ENCODE assay signal across 19 cellular contexts in genomic region chr10:104899779-104900178, GRCh38.
DNase-seq lines count a peak whose midpoint lies in the region; ATAC-seq and TF ChIP-seq lines count a peak whose summit lies in the region.
"Had no signal": no experiment of that assay in that cellular context is flagged by ENCODE, and none has a peak within 500 bp of the region (broad histone marks: within the 10 kb centered on the region; RNA-seq: fewer than 3 reads in every experiment).

No MANE protein-coding gene starts in this region.

- no peaks in the 10 kb centered on the region for H3K36me3 ChIP-seq in left lung

- no peaks in the 10 kb centered on the region for H3K27me3 ChIP-seq in left lung

- H3K9me3 ChIP-seq in left lung, result no peaks in the 10 kb centered on the region

- H3K36me3 Mint-ChIP-seq in activated CD4-positive, alpha-beta memory T cell treated with anti-CD3 and anti-CD28 coated beads for 36 hours, result no peaks in the 10 kb centered on the region
- H3K36me3 Mint-ChIP-seq: CD14-positive monocyte; CD8-positive, alpha-beta T cell had no signal

- no peaks in the 10 kb centered on the region for H3K9me3 Mint-ChIP-seq in activated CD4-positive, alpha-beta memory T cell treated with anti-CD3 and anti-CD28 coated beads for 36 hours
- H3K9me3 Mint-ChIP-seq: CD8-positive, alpha-beta T cell had no signal

- H3K27ac Mint-ChIP-seq in activated CD4-positive, alpha-beta memory T cell treated with anti-CD3 and anti-CD28 coated beads for 36 hours, result no peak overlapping the region
- H3K27ac Mint-ChIP-seq: B cell; CD14-positive monocyte; CD8-positive, alpha-beta T cell; HFFc6 had no signal

- peaks cover 1% of the 10 kb centered on the region for H3K27me3 Mint-ChIP-seq in activated CD4-positive, alpha-beta memory T cell treated with anti-CD3 and anti-CD28 coated beads for 36 hours

- no peaks in the 10 kb centered on the region for H3K4me1 Mint-ChIP-seq in activated CD4-positive, alpha-beta memory T cell treated with anti-CD3 and anti-CD28 coated beads for 36 hours (ENCODE audit: low read depth)
- H3K4me1 Mint-ChIP-seq: CD14-positive monocyte had no signal

- intact Hi-C loops in activated CD4-positive, alpha-beta memory T cell treated with anti-CD3 and anti-CD28 coated beads for 36 hours (cut with micrococcal nuclease), result no loop called here
- intact Hi-C loops in left lung (cut with DNase I), result no loop called here

- no peak overlapping the region for H3K27ac ChIP-seq in left lung
- H3K27ac ChIP-seq: KMS-11 had no signal

- H3K4me1 ChIP-seq in left lung, result no peaks in the 10 kb centered on the region

- H3K4me3 Mint-ChIP-seq in activated CD4-positive, alpha-beta memory T cell treated with anti-CD3 and anti-CD28 coated beads for 36 hours, result no peak overlapping the region
- H3K4me3 Mint-ChIP-seq: B cell; CD14-positive monocyte; CD8-positive, alpha-beta T cell; HFFc6 had no signal

- ATAC-seq in GM18511 (IDR thresholded peaks at IDR 0.05; ENCODE audit: unreplicated experiment), result peak; percentile 57
- peak; percentile 63 for ATAC-seq in GM19438 (IDR thresholded peaks at IDR 0.05; ENCODE audit: low read depth, unreplicated experiment)
- peak; percentile 37 for ATAC-seq in HG03442 (IDR thresholded peaks at IDR 0.05; ENCODE audit: unreplicated experiment)
- ATAC-seq in left lung, result no peak
- ATAC-seq: CD8-positive, alpha-beta T cell; HepG2 had no signal

- CTCF ChIA-PET in activated CD4-positive, alpha-beta memory T cell treated with anti-CD3 and anti-CD28 coated beads for 36 hours (lab: Charles Lee), result interaction anchor here (1.0 kb wide), 1 partner anchor 25 kb away, joined by 4 read pairs; no protein-coding TSS in a partner anchor

- TF ChIP-seq CTCF in GM10266 (IDR thresholded peaks at IDR 0.05; ENCODE audit: control insufficient read depth, insufficient read depth, low read depth, missing control alignments) (no peak), left lung (IDR thresholded peaks at IDR 0.05) (no peak)

- POLR2A ChIA-PET in activated CD4-positive, alpha-beta memory T cell treated with anti-CD3 and anti-CD28 coated beads for 36 hours (lab: Charles Lee), result no interaction called here

- no peak overlapping the region for H3K4me3 ChIP-seq in left lung

- DNase-seq in activated CD4-positive, alpha-beta memory T cell treated with anti-CD3 and anti-CD28 coated beads for 36 hours, result no peak
- no peak for DNase-seq in NCI-H2029 treated with DMSO at 0.1 percent for 48 hours (lab: John Stamatoyannopoulos, UW)
- DNase-seq in GM10266 (ENCODE audit: extremely low spot score), result no peak
- DNase-seq in left lung, result no peak
- DNase-seq: CD8-positive, alpha-beta T cell; COR-L47; DMS153; DMS79 treated with DMSO at 0.1 percent for 48 hours; EL; GOT3; HCEC 1CT; HFFc6 had no signal
